ENCODE assay signal across 12 cellular contexts in the genomic region with DNA sequence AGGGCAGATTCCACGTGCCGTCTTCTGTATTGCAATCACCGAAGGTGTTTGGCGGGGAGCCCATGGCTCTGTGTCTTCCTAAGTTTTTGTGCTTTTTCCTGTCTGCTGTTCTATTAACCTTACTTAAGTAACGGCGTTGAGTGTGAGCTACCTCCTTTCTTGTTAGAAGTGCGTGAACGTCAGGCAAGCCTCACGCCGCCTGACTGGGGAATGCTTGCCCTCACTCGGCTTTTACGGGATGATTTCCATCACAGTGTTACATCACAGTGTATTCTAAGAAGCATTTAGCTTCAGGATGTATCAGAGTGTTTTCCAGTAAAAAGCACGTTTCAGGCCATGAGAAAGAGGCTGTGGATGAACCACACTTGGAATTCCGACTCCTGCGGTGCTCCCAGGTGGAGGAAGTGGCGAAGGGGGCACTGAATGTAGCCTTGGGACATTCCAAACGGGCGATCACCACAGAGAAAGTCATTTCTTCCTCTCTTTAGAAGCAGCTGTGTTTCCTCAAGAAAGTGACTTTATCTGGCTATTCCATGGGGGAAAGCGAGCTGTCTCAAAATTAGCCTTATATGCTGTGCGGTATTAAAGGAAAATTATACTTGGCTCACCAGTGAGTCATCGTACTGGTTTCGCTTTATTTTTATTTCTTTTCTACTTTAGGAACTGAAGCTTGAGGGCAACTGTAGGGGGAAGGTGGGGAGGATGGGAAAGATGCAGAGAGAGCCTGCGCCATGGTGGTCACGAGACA.
DNase-seq lines count a peak whose midpoint lies in the region; ATAC-seq, FAIRE-seq and TF ChIP-seq lines count a peak whose summit lies in the region.
"Had no signal": no experiment of that assay in that cellular context is flagged by ENCODE, and none has a peak within 500 bp of the region (broad histone marks: within the 10 kb centered on the region; RNA-seq: fewer than 3 reads in every experiment).

No MANE protein-coding gene starts in this region.

- H3K4me1 ChIP-seq in IMR-90 (ENCODE audit: control insufficient read depth, insufficient read depth, low read length), result no peaks in the 10 kb centered on the region; the same call in 1 of the 2 replicates

- no peaks in the 10 kb centered on the region for H4K20me1 ChIP-seq in IMR-90 (ENCODE audit: insufficient read depth, low read length)

- POLR2A ChIA-PET in IMR-90 (lab: Charles Lee; ENCODE audit: unreplicated experiment), result no interaction called here

- H3K27ac ChIP-seq in IMR-90 (ENCODE audit: insufficient read depth, low read length), result no peak overlapping the region
- H3K27ac ChIP-seq in cingulate gyrus (ENCODE audit: low read depth, low read length), result peak overlapping the region; percentile 42

- DNase-seq in IMR-90, result peak; percentile 18
- DNase-seq in islet precursor cell, result peak; percentile 55
- peak; percentile 54 for DNase-seq in skeletal muscle cell (ENCODE audit: low read depth)
- no peak for DNase-seq in CD1c-positive myeloid dendritic cell (ENCODE audit: extremely low spot score)
- no peak for DNase-seq in NCI-H187 (lab: John Stamatoyannopoulos, UW)
- no peak for DNase-seq in RCC 7860 (ENCODE audit: low spot score)
- no peak for DNase-seq in foreskin fibroblast
- DNase-seq: activated naive CD4-positive, alpha-beta T cell treated with anti-CD3 and anti-CD28 coated beads, Interleukin-2, amount 50 U/mL, for 16 hours; AML-193; NCI-H226 had no signal

- no peak overlapping the region for H3K4me2 ChIP-seq in IMR-90 (ENCODE audit: low read depth, low read length)

- peak overlapping the region; percentile 80 for H2AK9ac ChIP-seq in IMR-90 (replicated peaks; ENCODE audit: low read depth, low read length, poor library complexity)

- H2BK5ac ChIP-seq in IMR-90 (ENCODE audit: low read depth, low read length, poor library complexity, severe bottlenecking), result peak overlapping the region; percentile 41

- peak overlapping the region; percentile 34; the same call in 1 of the 2 replicates for H2BK120ac ChIP-seq in IMR-90 (ENCODE audit: low read depth, low read length)

- no peak for FAIRE-seq in RCC 7860 (lab: Jason Lieb, UNC)
- FAIRE-seq: frontal cortex had no signal

- peak overlapping the region; percentile 13 for H3K18ac ChIP-seq in IMR-90 (ENCODE audit: low read depth, low read length)

- H2BK20ac ChIP-seq in IMR-90 (ENCODE audit: low read depth, low read length), result peak overlapping the region; percentile 37; the same call in 1 of the 2 replicates

- intact Hi-C loops in IMR-90 (cut with micrococcal nuclease), result no loop called here

- H3K56ac ChIP-seq in IMR-90 (ENCODE audit: extremely low read depth, insufficient read depth, low read length), result no peak overlapping the region

- H3K9me3 ChIP-seq in IMR-90 (ENCODE audit: control insufficient read depth, insufficient read depth, low read length), result no peaks in the 10 kb centered on the region

- CTCF ChIA-PET in IMR-90 (lab: Yijun Ruan, JAX), result no interaction called here

- peak overlapping the region; percentile 59 for H3K4ac ChIP-seq in IMR-90 (ENCODE audit: low read depth, low read length)

- 86% methylated on average over 11 of the region's 24 CpGs; no CpG with 5 or more reads in 1 of the 2 experiments for WGBS in IMR-90 (ENCODE audit: extremely low coverage in 2 of 2, insufficient read length in 1 of 2), 2 experiments

- H3K14ac ChIP-seq in IMR-90 (replicated peaks; ENCODE audit: low read depth, low read length), result peak overlapping the region; percentile 70; the same call in 1 of the 2 replicates

- H3K23ac ChIP-seq in IMR-90 (ENCODE audit: low read depth, low read length), result no peak overlapping the region

- no peak for TF ChIP-seq RAD21 in IMR-90 (IDR thresholded peaks at IDR 0.05; ENCODE audit: low read length)

- H2BK15ac ChIP-seq in IMR-90 (ENCODE audit: low read depth, low read length), result peak overlapping the region; percentile 74; the same call in 1 of the 3 replicates

- peak overlapping the region; percentile 61 for H2AK5ac ChIP-seq in IMR-90 (ENCODE audit: low read depth, low read length)

- H4K5ac ChIP-seq in IMR-90 (ENCODE audit: low read depth, low read length), result no peak overlapping the region

- H3K9ac ChIP-seq in IMR-90 (ENCODE audit: low read depth, low read length), result no peak overlapping the region

- peaks cover 3% of the 10 kb centered on the region; the same call in 1 of the 2 replicates for H3K9me1 ChIP-seq in IMR-90 (ENCODE audit: insufficient read depth, low read length)

- in situ Hi-C loops in IMR-90 (cut with MboI; ENCODE audit: low sequenced_read_pairs), result no loop called here

- H3K36me3 ChIP-seq in IMR-90 (ENCODE audit: control insufficient read depth, insufficient read depth, low read length), result no peaks in the 10 kb centered on the region

- dilution Hi-C loops in IMR-90 (cut with HindIII; ENCODE audit: low sequenced_read_pairs, unreplicated experiment), result no loop called here

- no peak overlapping the region for H4K91ac ChIP-seq in IMR-90 (ENCODE audit: insufficient read depth, low read depth, low read length)

- peak overlapping the region; percentile 64 for H2AFZ ChIP-seq in IMR-90 (replicated peaks; ENCODE audit: low read length, poor library complexity)

- no peak overlapping the region for H3K4me3 ChIP-seq in IMR-90 (ENCODE audit: insufficient read depth, low read depth, low read length)
- H3K4me3 ChIP-seq in skeletal muscle cell (ENCODE audit: low read depth, low read length), result no peak overlapping the region
- no peak overlapping the region for H3K4me3 ChIP-seq in foreskin fibroblast (ENCODE audit: low read depth in 1 of 2, low read length in 2 of 2)

- H3K79me1 ChIP-seq in IMR-90 (ENCODE audit: low read depth in 1 of 2, low read length in 2 of 2), result no peaks in the 10 kb centered on the region

- no peak for TF ChIP-seq POLR2A in IMR-90 (IDR thresholded peaks at IDR 0.05; ENCODE audit: low read depth, low read length)

- ATAC-seq in IMR-90 (ENCODE audit: low read depth), result no peak

- no TSS peak for BruUV-seq in IMR-90 (replicated peaks; lab: Mats Ljungman, UMichigan)

- TF ChIP-seq CTCF in IMR-90 (conservative IDR thresholded peaks at IDR 0.05; ENCODE audit: low read depth, low read length), result no peak
- no peak for TF ChIP-seq CTCF in foreskin fibroblast (IDR thresholded peaks at IDR 0.05; ENCODE audit: low read depth, low read length)

- H4K8ac ChIP-seq in IMR-90 (ENCODE audit: low read depth in 2 of 2, low read length in 2 of 2), result peak overlapping the region in 1 of 2 experiments; percentile 42; a peak in 1 of 4 replicates

- H3K27me3 ChIP-seq in IMR-90 (ENCODE audit: control insufficient read depth, insufficient read depth, low read length), result no peaks in the 10 kb centered on the region

TF ChIP-seq in IMR-90, 13 proteins besides CTCF, POLR2A, EP300 and RAD21:
- TF ChIP-seq MXI1 (IDR thresholded peaks at IDR 0.05; ENCODE audit: borderline replicate concordance, low read depth, low read length) (no peak), ELK1 (IDR thresholded peaks at IDR 0.05; ENCODE audit: borderline replicate concordance, low read depth, low read length) (no peak), USF2 (IDR thresholded peaks at IDR 0.05; ENCODE audit: low read depth, low read length) (no peak), SMC3 (IDR thresholded peaks at IDR 0.05; ENCODE audit: low read depth, low read length) (no peak), CHD1 (IDR thresholded peaks at IDR 0.05; ENCODE audit: low read depth, low read length) (no peak), FOS (IDR thresholded peaks at IDR 0.05; ENCODE audit: low read depth, low read length) (no peak), NFE2L2 (IDR thresholded peaks at IDR 0.05; ENCODE audit: low read depth, low read length) (no peak), BHLHE40 (IDR thresholded peaks at IDR 0.05; ENCODE audit: low read depth, low read length) (no peak), CEBPB (IDR thresholded peaks at IDR 0.05; ENCODE audit: low read depth, low read length) (no peak), RCOR1 (IDR thresholded peaks at IDR 0.05; ENCODE audit: insufficient replicate concordance, low read length) (no peak)

Comparison
In these comparisons a context has a peak if more than half of its experiments do, and no peak if none do; other contexts are left out.
1. DNase-seq: peak in IMR-90 (single experiment), islet precursor cell (single experiment) and skeletal muscle cell (single experiment); none in CD1c-positive myeloid dendritic cell (single experiment), NCI-H187 (0 of 2), RCC 7860 (single experiment) and foreskin fibroblast (0 of 2).